8 cellular contexts compared by ENCODE assay signal in the genomic region with DNA sequence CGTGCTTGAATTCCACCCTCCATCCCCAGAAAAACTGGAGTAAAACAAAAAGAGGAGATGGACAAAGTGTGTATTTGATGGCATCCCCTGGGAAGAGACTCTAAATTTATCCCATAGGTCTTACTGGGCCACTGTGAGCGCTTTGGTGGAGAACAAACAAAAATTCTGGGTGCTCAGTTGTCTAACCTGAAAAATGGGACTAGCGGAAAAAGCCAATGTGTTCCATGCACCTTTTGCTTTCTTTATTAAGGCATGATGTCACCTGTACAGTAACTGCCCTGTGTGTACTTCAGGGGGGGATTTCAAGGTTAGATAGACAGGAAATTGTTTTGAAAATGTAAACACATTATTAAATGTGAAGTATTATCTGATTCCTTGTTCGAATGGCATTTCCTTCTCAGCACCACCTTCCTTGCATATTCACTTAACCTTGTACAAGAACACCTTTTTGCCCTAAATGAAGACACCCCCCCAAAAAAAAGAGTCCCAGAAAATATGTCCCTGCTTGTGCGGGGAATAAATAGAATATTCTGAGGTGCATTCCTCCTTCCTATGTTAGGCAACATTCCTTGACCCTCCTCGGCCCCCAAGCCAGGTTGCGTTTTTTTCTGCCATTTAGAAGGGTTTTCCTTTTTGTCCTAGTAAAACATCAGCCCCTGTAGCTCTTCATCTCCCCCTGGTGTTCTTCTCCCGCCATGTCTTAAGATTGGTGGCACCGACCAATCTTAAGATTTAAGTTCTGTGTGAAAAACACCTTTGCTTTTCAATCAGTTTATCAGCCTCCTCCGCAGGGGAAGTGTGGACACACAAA. TPM values are rescaled to one million over a fixed set of nuclear protein-coding genes. Genes with fewer than 3 reads are reported as not detected.
DNase-seq lines count a peak whose midpoint lies in the region; ATAC-seq and TF ChIP-seq lines count a peak whose summit lies in the region.

No MANE protein-coding gene starts in this region.

- H3K9me2 ChIP-seq in OCI-LY7 (ENCODE audit: insufficient read depth, low read length) = no peaks in the 10 kb centered on the region

- H3K4me1 ChIP-seq in HEK293 (ENCODE audit: control insufficient read depth, insufficient read depth, low read length) (peaks cover 9% of the 10 kb centered on the region), OCI-LY7 (ENCODE audit: insufficient read depth, low read length, poor library complexity, severe bottlenecking) (no peaks in the 10 kb centered on the region), neutrophil (ENCODE audit: control insufficient read depth in 1 of 2, insufficient read depth in 1 of 2, low read depth in 1 of 2, low read length in 1 of 2) (peaks cover 20 to 23% of the 10 kb centered on the region in 2 experiments)

- TF ChIP-seq CTCF in HEK293 (tag by site-specific recombination; IDR thresholded peaks at IDR 0.05) (peak; percentile 62), OCI-LY7 (conservative IDR thresholded peaks at IDR 0.05; ENCODE audit: low read length) (peak; percentile 84), neutrophil (IDR thresholded peaks at IDR 0.05) (peak; percentile 81)

- H3K9me3 Mint-ChIP-seq in activated T-cell treated with anti-CD3 and anti-CD28 coated beads, Interleukin-2, amount 50 U/mL, for 72 hours = no peaks in the 10 kb centered on the region

- H3K36me3 ChIP-seq in HEK293 (ENCODE audit: control insufficient read depth in 2 of 2, insufficient read depth in 1 of 2, low read length in 2 of 2) = no peaks in the 10 kb centered on the region
- no peaks in the 10 kb centered on the region for H3K36me3 ChIP-seq in OCI-LY7 (ENCODE audit: insufficient read depth, low read length)
- no peaks in the 10 kb centered on the region for H3K36me3 ChIP-seq in neutrophil

- peaks cover 27% of the 10 kb centered on the region for H3K4me1 Mint-ChIP-seq in activated T-cell treated with anti-CD3 and anti-CD28 coated beads, Interleukin-2, amount 50 U/mL, for 72 hours (ENCODE audit: low read depth)

- BruUV-seq in OCI-LY7 (replicated peaks; lab: Mats Ljungman, UMichigan) = no TSS peak

- intact Hi-C loops in OCI-LY7 (cut with micrococcal nuclease; ENCODE audit: unreplicated experiment) = loop anchor here (1.0 to 5.0 kb wide), 3 partner anchors 316 to 634 kb away; no protein-coding TSS in a partner anchor

- no peak overlapping the region for H3K27ac Mint-ChIP-seq in activated T-cell treated with anti-CD3 and anti-CD28 coated beads, Interleukin-2, amount 50 U/mL, for 72 hours

- H3K9me3 ChIP-seq in HEK293 (ENCODE audit: control insufficient read depth, insufficient read depth, low read depth, low read length) (no peaks in the 10 kb centered on the region), OCI-LY7 (ENCODE audit: low read length) (no peaks in the 10 kb centered on the region), neutrophil (no peaks in the 10 kb centered on the region)

- peak overlapping the region; percentile 60 for H3K4me2 ChIP-seq in OCI-LY7 (ENCODE audit: low read length)

- H3K4me3 ChIP-seq in HEK293 (ENCODE audit: low read depth, low read length) = peak overlapping the region; percentile 50
- H3K4me3 ChIP-seq in OCI-LY7 (ENCODE audit: low read depth, low read length, poor library complexity, severe bottlenecking) = peak overlapping the region; percentile 57
- peak overlapping the region; percentile 65 to 68 for H3K4me3 ChIP-seq in neutrophil (ENCODE audit: low read depth in 1 of 2, low read length in 1 of 2)

- H3K79me2 ChIP-seq in OCI-LY7 (ENCODE audit: insufficient read depth, low read depth, low read length) = no peaks in the 10 kb centered on the region

- no peaks in the 10 kb centered on the region for H4K20me1 ChIP-seq in OCI-LY7 (ENCODE audit: insufficient read depth, low read length)

- POLR2A ChIA-PET in HEK293 (lab: Yijun Ruan, JAX) (interaction anchor here (0.6 to 1.9 kb wide), 6 partner anchors 9 to 276 kb away, joined by 3 to 6 read pairs (median 4); no protein-coding TSS in a partner anchor), OCI-LY7 (lab: Charles Lee) (interaction anchor here (1.0 kb wide), 1 partner anchor 9 kb away, joined by 3 read pairs; no protein-coding TSS in a partner anchor)

- H3K27me3 Mint-ChIP-seq in activated T-cell treated with anti-CD3 and anti-CD28 coated beads, Interleukin-2, amount 50 U/mL, for 72 hours (ENCODE audit: low read depth) = peaks cover 49% of the 10 kb centered on the region

- no peak overlapping the region; the same call in 1 of the 2 replicates for H3K27ac ChIP-seq in HEK293 (ENCODE audit: extremely low read depth, low read depth, low read length)
- H3K27ac ChIP-seq in OCI-LY7 (ENCODE audit: low read depth, low read length, poor library complexity, severe bottlenecking) = no peak overlapping the region
- peak overlapping the region; percentile 78 for H3K27ac ChIP-seq in neutrophil

- peaks cover 38% of the 10 kb centered on the region for H3K27me3 ChIP-seq in neutrophil

- CTCF ChIA-PET in HEK293 (lab: Yijun Ruan, JAX) = interaction anchor here (0.6 to 7.0 kb wide), 77 partner anchors 9 to 1797 kb away, joined by 3 to 82 read pairs (median 4); no protein-coding TSS in a partner anchor
- CTCF ChIA-PET in OCI-LY7 (lab: Charles Lee; ENCODE audit: unreplicated experiment) = interaction anchor here (0.6 kb wide), 1 partner anchor 10 kb away, joined by 3 read pairs; no protein-coding TSS in a partner anchor

- no peaks in the 10 kb centered on the region for H3K36me3 Mint-ChIP-seq in activated T-cell treated with anti-CD3 and anti-CD28 coated beads, Interleukin-2, amount 50 U/mL, for 72 hours (ENCODE audit: insufficient read depth in 2 of 2)

- DNase-seq in COLO668 (lab: John Stamatoyannopoulos, UW; ENCODE audit: unreplicated experiment) (peak; percentile 18), OCI-LY7 (ENCODE audit: low spot score) (peak; percentile 64), foreskin melanocyte (peak; percentile 22), ureter (ENCODE audit: low spot score) (peak; percentile 59)
- DNase-seq in activated T-cell treated with anti-CD3 and anti-CD28 coated beads, Interleukin-2, amount 50 U/mL, for 72 hours = peak; percentile 67 to 68

- H3K4me3 Mint-ChIP-seq in activated T-cell treated with anti-CD3 and anti-CD28 coated beads, Interleukin-2, amount 50 U/mL, for 72 hours = peak overlapping the region; percentile 92 to 95

- peak; percentile 63 to 65 for ATAC-seq in activated T-cell treated with anti-CD3 and anti-CD28 coated beads, Interleukin-2, amount 50 U/mL, for 72 hours (replicated peaks in 1 of 2)
- ATAC-seq in GM19452 (IDR thresholded peaks at IDR 0.05; ENCODE audit: unreplicated experiment) = no peak

- peak overlapping the region; percentile 73; the same call in 1 of the 2 replicates for H2AFZ ChIP-seq in OCI-LY7 (ENCODE audit: low read length)

TF ChIP-seq in HEK293, 187 proteins besides CTCF, POLR2A, EP300 and RAD21:
- TF ChIP-seq, protein P1, sequence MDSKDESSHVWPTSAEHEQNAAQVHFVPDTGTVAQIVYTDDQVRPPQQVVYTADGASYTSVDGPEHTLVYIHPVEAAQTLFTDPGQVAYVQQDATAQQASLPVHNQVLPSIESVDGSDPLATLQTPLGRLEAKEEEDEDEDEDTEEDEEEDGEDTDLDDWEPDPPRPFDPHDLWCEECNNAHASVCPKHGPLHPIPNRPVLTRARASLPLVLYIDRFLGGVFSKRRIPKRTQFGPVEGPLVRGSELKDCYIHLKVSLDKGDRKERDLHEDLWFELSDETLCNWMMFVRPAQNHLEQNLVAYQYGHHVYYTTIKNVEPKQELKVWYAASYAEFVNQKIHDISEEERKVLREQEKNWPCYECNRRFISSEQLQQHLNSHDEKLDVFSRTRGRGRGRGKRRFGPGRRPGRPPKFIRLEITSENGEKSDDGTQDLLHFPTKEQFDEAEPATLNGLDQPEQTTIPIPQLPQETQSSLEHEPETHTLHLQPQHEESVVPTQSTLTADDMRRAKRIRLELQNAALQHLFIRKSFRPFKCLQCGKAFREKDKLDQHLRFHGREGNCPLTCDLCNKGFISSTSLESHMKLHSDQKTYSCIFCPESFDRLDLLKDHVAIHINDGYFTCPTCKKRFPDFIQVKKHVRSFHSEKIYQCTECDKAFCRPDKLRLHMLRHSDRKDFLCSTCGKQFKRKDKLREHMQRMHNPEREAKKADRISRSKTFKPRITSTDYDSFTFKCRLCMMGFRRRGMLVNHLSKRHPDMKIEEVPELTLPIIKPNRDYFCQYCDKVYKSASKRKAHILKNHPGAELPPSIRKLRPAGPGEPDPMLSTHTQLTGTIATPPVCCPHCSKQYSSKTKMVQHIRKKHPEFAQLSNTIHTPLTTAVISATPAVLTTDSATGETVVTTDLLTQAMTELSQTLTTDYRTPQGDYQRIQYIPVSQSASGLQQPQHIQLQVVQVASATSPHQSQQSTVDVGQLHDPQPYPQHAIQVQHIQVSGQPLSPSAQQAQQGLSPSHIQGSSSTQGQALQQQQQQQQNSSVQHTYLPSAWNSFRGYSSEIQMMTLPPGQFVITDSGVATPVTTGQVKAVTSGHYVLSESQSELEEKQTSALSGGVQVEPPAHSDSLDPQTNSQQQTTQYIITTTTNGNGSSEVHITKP (tag by site-specific recombination; IDR thresholded peaks at IDR 0.05) = 0 out of 2 replicates have a peak, but pooled peaks have one; percentile 47
- TF ChIP-seq GLIS1 (tag by site-specific recombination; IDR thresholded peaks at IDR 0.05) (no peak), MZF1 (tag by site-specific recombination; IDR thresholded peaks at IDR 0.05; ENCODE audit: borderline replicate concordance) (peak; percentile 26; the same call in 1 of the 2 replicates), REPIN1 (tag by site-specific recombination; IDR thresholded peaks at IDR 0.05; ENCODE audit: low read depth) (no peak), ZNF654 (tag by site-specific recombination; IDR thresholded peaks at IDR 0.05; ENCODE audit: low read depth) (peak; percentile 79), ZNF629 (tag by site-specific recombination; IDR thresholded peaks at IDR 0.05) (no peak)
TF ChIP-seq in HEK293: peak in this region for 3.

RNA-seq across cellular contexts. Expression of gene EDN1, which starts 1.1 kb away (rescaled TPM):
- total RNA-seq in OCI-LY7 (2014; rRNA removed; shearing (Covaris generic)) = not detected in 2 replicates
- total RNA-seq in OCI-LY7 (2022) = not detected in 2 replicates
- under 1 TPM; 0.12 to 0.28 TPM for total RNA-seq in activated T-cell treated with anti-CD3 and anti-CD28 coated beads, Interleukin-2, amount 50 U/mL, for 72 hours
- 4.3 TPM for total RNA-seq in ureter
